9 cellular contexts compared by ENCODE assay signal in genomic region chr12:108616941-108617858, GRCh38. TPM values are rescaled to one million over a fixed set of nuclear protein-coding genes. Genes with fewer than 3 reads are reported as not detected.
DNase-seq lines count a peak whose midpoint lies in the region; ATAC-seq lines count a peak whose summit lies in the region.
"Had no signal": no experiment of that assay in that cellular context is flagged by ENCODE, and none has a peak within 500 bp of the region (broad histone marks: within the 10 kb centered on the region; RNA-seq: fewer than 3 reads in every experiment).

No MANE protein-coding gene starts in this region.

- peak; percentile 81 for ATAC-seq in GM18511 (IDR thresholded peaks at IDR 0.05; ENCODE audit: unreplicated experiment)
- ATAC-seq in HG02870 (IDR thresholded peaks at IDR 0.05; ENCODE audit: unreplicated experiment) = peak; percentile 84
- ATAC-seq in sciatic nerve = peak; percentile 23

- peak; percentile 69 for DNase-seq in RPMI8226
- peak; percentile 77 for DNase-seq in activated naive CD4-positive, alpha-beta T cell treated with anti-CD3 and anti-CD28 coated beads, Interleukin-2, amount 50 U/mL, for 16 hours
- DNase-seq in sciatic nerve (ENCODE audit: low spot score) = no peak
- DNase-seq in iPS-NIHi11 (ENCODE audit: low spot score) = no peak
- no peak for DNase-seq in foreskin melanocyte
- DNase-seq in NCI-H2081 (lab: John Stamatoyannopoulos, UW) = no peak

- intact Hi-C loops in sciatic nerve (cut with DNase I) = loop anchor here (5.0 kb wide), 1 partner anchor 45 kb away; no protein-coding TSS in a partner anchor

RNA-seq across cellular contexts. Expression of gene SELPLG, which starts 16.5 kb away (rescaled TPM):
- total RNA-seq in sciatic nerve = 12.3 TPM

RNA-seq across cellular contexts. Expression of gene TMEM119, which starts 19.3 kb away (rescaled TPM):
- 31.1 TPM for total RNA-seq in sciatic nerve
- total RNA-seq: lung microvascular endothelial cell had no signal

RNA-seq across cellular contexts. Expression of gene ISCU, which starts 54.8 kb away (rescaled TPM):
- total RNA-seq in sciatic nerve = 132 TPM

RNA-seq across cellular contexts. Expression of gene SART3, which starts 56.2 kb away (rescaled TPM):
- total RNA-seq in sciatic nerve = 56.4 TPM

Comparison
In these comparisons a context has a peak if more than half of its experiments do, and no peak if none do; other contexts are left out.
1. ATAC-seq: peak in every context shown above with its lines; median percentile 84 in HG02870; 81 in GM18511; 23 in sciatic nerve.
2. DNase-seq: peak in RPMI8226 (single experiment) and activated naive CD4-positive, alpha-beta T cell treated with anti-CD3 and anti-CD28 coated beads, Interleukin-2, amount 50 U/mL, for 16 hours (single experiment); none in sciatic nerve (single experiment), iPS-NIHi11 (single experiment), foreskin melanocyte (single experiment) and NCI-H2081 (0 of 2).